Comparison of ENCODE assay signal across 20 cellular contexts in genomic region chr5:120298981-120299380, GRCh38.
DNase-seq lines count a peak whose midpoint lies in the region; ATAC-seq, FAIRE-seq and TF ChIP-seq lines count a peak whose summit lies in the region.
"Had no signal": no experiment of that assay in that cellular context is flagged by ENCODE, and none has a peak within 500 bp of the region (broad histone marks: within the 10 kb centered on the region; RNA-seq: fewer than 3 reads in every experiment).

No MANE protein-coding gene starts in this region.

- TF ChIP-seq CTCF in AG10803 (conservative IDR thresholded peaks at IDR 0.05; ENCODE audit: low read length) (no peak), fibroblast of the aortic adventitia (IDR thresholded peaks at IDR 0.05; ENCODE audit: insufficient read depth, low read length) (no peak), MCF 10A (IDR thresholded peaks at IDR 0.05; ENCODE audit: unreplicated experiment) (no peak)

- CTCF ChIA-PET in MCF 10A (lab: Yijun Ruan, JAX): no interaction called here

- H3K27me3 Mint-ChIP-seq in MCF 10A (ENCODE audit: insufficient read depth, unreplicated experiment): no peaks in the 10 kb centered on the region
- H3K27me3 Mint-ChIP-seq: CD4-positive, alpha-beta memory T cell had no signal

- DNase-seq in AG10803 (ENCODE audit: low read depth) (peak; percentile 64), NOMO-1 (lab: John Stamatoyannopoulos, UW; ENCODE audit: unreplicated experiment in 2 of 2) (peak; percentile 23 to 70), fibroblast of the aortic adventitia (ENCODE audit: low read depth) (peak; percentile 40), MCF 10A (ENCODE audit: unreplicated experiment) (no peak), RCC 7860 (ENCODE audit: low spot score) (no peak), COLO668 (lab: John Stamatoyannopoulos, UW; ENCODE audit: unreplicated experiment) (no peak)
- no peak for DNase-seq in stimulated activated CD4-positive, alpha-beta T cell treated with anti-CD3 and anti-CD28 coated beads, Interleukin-2, amount 100 ng/mL, for 48 hours
- DNase-seq: Calu3; CD4-positive, alpha-beta memory T cell; DMS79 treated with DMSO at 0.1 percent for 48 hours; GF-D8; GOT3; H7; HFFc6 had no signal

- no peak for FAIRE-seq in RCC 7860 (lab: Jason Lieb, UNC)
- FAIRE-seq: A549, GM12878 had no signal

- H3K4me3 ChIP-seq in AG10803 (ENCODE audit: low read length): no peak overlapping the region
- no peak overlapping the region for H3K4me3 ChIP-seq in fibroblast of the aortic adventitia (ENCODE audit: low read depth, low read length)
- H3K4me3 ChIP-seq: A549, BLaER1, GM12878 had no signal

- BruUV-seq in MCF 10A (replicated peaks; lab: Mats Ljungman, UMichigan): no TSS peak

- H3K27ac Mint-ChIP-seq in MCF 10A (ENCODE audit: low read depth, unreplicated experiment): no peak overlapping the region
- H3K27ac Mint-ChIP-seq: CD14-positive monocyte; CD4-positive, alpha-beta memory T cell; HFFc6 had no signal

- no peaks in the 10 kb centered on the region for H3K36me3 Mint-ChIP-seq in MCF 10A (ENCODE audit: insufficient read depth, unreplicated experiment)
- H3K36me3 Mint-ChIP-seq: CD14-positive monocyte; CD4-positive, alpha-beta memory T cell had no signal

- peak; percentile 49; the same call in 2 of the 3 replicates for ATAC-seq in SK-N-SH treated with all-trans-retinoic acid at 6 μM for 48 hours
- ATAC-seq: A549, GM12878, HCT116 had no signal

- no peak overlapping the region for H3K4me3 Mint-ChIP-seq in MCF 10A (ENCODE audit: unreplicated experiment)
- H3K4me3 Mint-ChIP-seq: CD14-positive monocyte; CD4-positive, alpha-beta memory T cell; HFFc6 had no signal

- H3K4me1 Mint-ChIP-seq in MCF 10A (ENCODE audit: insufficient read depth, unreplicated experiment): peaks cover 12% of the 10 kb centered on the region
- H3K4me1 Mint-ChIP-seq: CD14-positive monocyte; CD4-positive, alpha-beta memory T cell had no signal

- intact Hi-C loops in MCF 10A (cut with micrococcal nuclease): no loop called here

- H3K9me3 Mint-ChIP-seq in MCF 10A (ENCODE audit: unreplicated experiment): no peaks in the 10 kb centered on the region
- H3K9me3 Mint-ChIP-seq: HFFc6 had no signal

- POLR2A ChIA-PET in MCF 10A (lab: Yijun Ruan, JAX): no interaction called here

TF ChIP-seq in SK-N-SH treated with all-trans-retinoic acid at 6 μM for 48 hours, 23 proteins besides CTCF, POLR2A, EP300 and RAD21:
- peak; percentile 67; the same call in 1 of the 2 replicates for TF ChIP-seq ISL1 (CRISPR knock-in tag; IDR thresholded peaks at IDR 0.05)
- no peak for TF ChIP-seq POU6F1 (CRISPR knock-in tag; IDR thresholded peaks at IDR 0.05; ENCODE audit: borderline replicate concordance, low read depth)
- no peak for TF ChIP-seq ZNF8 (CRISPR knock-in tag; IDR thresholded peaks at IDR 0.05)
- peak; percentile 60; the same call in 1 of the 2 replicates for TF ChIP-seq TOX (CRISPR knock-in tag; IDR thresholded peaks at IDR 0.05; ENCODE audit: borderline replicate concordance)
- no peak for TF ChIP-seq ZC3H10 (CRISPR knock-in tag; IDR thresholded peaks at IDR 0.05)
- TF ChIP-seq CSDC2 (CRISPR knock-in tag; IDR thresholded peaks at IDR 0.05): no peak
- no peak for TF ChIP-seq ZNF565 (CRISPR knock-in tag; conservative IDR thresholded peaks at IDR 0.05; ENCODE audit: low read depth)
- no peak for TF ChIP-seq GLIS3 (CRISPR knock-in tag; IDR thresholded peaks at IDR 0.05)
- no peak for TF ChIP-seq BACH2 (CRISPR knock-in tag; IDR thresholded peaks at IDR 0.05; ENCODE audit: borderline replicate concordance)

Comparison
In these comparisons a context has a peak if more than half of its experiments do, and no peak if none do; other contexts are left out.
1. DNase-seq: peak in AG10803 (single experiment), NOMO-1 (2 of 2) and fibroblast of the aortic adventitia (single experiment); none in stimulated activated CD4-positive, alpha-beta T cell treated with anti-CD3 and anti-CD28 coated beads, Interleukin-2, amount 100 ng/mL, for 48 hours (0 of 2), MCF 10A (single experiment), RCC 7860 (single experiment) and COLO668 (single experiment).